1 cellular context compared by ENCODE assay signal in genomic region chr16:89315791-89316581, GRCh38.
TF ChIP-seq lines count a peak whose summit lies in the region.

No MANE protein-coding gene starts in this region.

TF ChIP-seq in H1, 55 proteins besides CTCF, POLR2A, EP300 and RAD21:
- TF ChIP-seq RBBP5 (IDR thresholded peaks at IDR 0.05; ENCODE audit: borderline replicate concordance, low read depth, low read length) = no peak
- no peak for TF ChIP-seq RFX5 (IDR thresholded peaks at IDR 0.05; ENCODE audit: borderline replicate concordance, low read depth, low read length)
- TF ChIP-seq ZNF274 (IDR thresholded peaks at IDR 0.05; ENCODE audit: borderline replicate concordance, extremely low read depth, low read length) = no peak
- TF ChIP-seq CHD2 (IDR thresholded peaks at IDR 0.05; ENCODE audit: low read length) = no peak
- TF ChIP-seq SIRT6 (IDR thresholded peaks at IDR 0.05; ENCODE audit: low read length) = no peak
- no peak for TF ChIP-seq SP2 (IDR thresholded peaks at IDR 0.05; ENCODE audit: low read length)
- TF ChIP-seq TCF12 (IDR thresholded peaks at IDR 0.05; ENCODE audit: low read depth, low read length) = no peak
- TF ChIP-seq KDM1A (IDR thresholded peaks at IDR 0.05; ENCODE audit: borderline replicate concordance, low read length) = no peak
- TF ChIP-seq TAF1 (IDR thresholded peaks at IDR 0.05; ENCODE audit: low read depth, low read length) = no peak
- TF ChIP-seq CTBP2 (IDR thresholded peaks at IDR 0.05; ENCODE audit: borderline replicate concordance, insufficient read depth, insufficient read length, low read length) = no peak
- TF ChIP-seq EGR1 (IDR thresholded peaks at IDR 0.05; ENCODE audit: borderline replicate concordance, low read depth, low read length) = no peak
- no peak for TF ChIP-seq CREB1 (IDR thresholded peaks at IDR 0.05)
- TF ChIP-seq YY1 (IDR thresholded peaks at IDR 0.05; ENCODE audit: low read depth, low read length) = no peak
- no peak for TF ChIP-seq ASH2L (IDR thresholded peaks at IDR 0.05; ENCODE audit: low read length)
- TF ChIP-seq SP4 (IDR thresholded peaks at IDR 0.05; ENCODE audit: low read length) = no peak
